In the genomic region with DNA sequence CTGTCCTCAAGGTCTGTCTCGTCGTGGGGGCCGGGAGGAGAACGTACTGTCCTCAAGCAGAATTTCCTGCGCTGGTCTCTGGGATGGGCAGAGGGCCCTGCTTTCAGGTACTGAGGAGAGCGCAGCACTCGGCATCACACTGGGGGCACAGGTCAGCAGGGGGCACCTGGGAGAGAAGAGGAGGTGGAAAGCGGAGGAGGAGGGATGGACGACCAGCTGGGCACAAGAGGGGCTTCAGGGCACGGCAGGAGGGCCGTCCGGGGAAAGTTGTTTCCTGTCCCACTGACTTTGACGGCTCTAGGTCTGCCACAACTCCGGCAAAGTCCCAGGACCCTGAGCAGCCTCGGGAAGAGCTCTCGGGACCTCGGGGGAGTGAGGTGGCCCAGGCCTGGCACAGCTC, we compare ENCODE assay signal across 22 cellular contexts.
"Had no signal": no experiment of that assay in that cellular context is flagged by ENCODE, and none has a peak within 500 bp of the region (broad histone marks: within the 10 kb centered on the region; RNA-seq: fewer than 3 reads in every experiment).

No MANE protein-coding gene starts in this region.

- H3K9me3 ChIP-seq: MG63, SK-N-SH had no signal

- H3K9ac ChIP-seq: SK-N-SH had no signal

- ATAC-seq: HepG2 had no signal

- H3K27me3 ChIP-seq: MG63 had no signal

- H3K4me3 ChIP-seq: MG63 had no signal

- H3K4me2 ChIP-seq: SK-N-SH had no signal

- H3K36me3 ChIP-seq: MG63 had no signal

- DNase-seq: IMR-90, Karpas-422, KG1, MG63, NCI-H1092, NCI-H1105 treated with DMSO at 0.1 percent for 48 hours, NCI-H1417 treated with DMSO at 0.1 percent for 48 hours, NCI-H146, NCI-H1694 treated with DMSO at 0.1 percent for 48 hours, NCI-H1930, NCI-H2081, NCI-H2171, NCI-H226, NCI-H446, NCI-H510A, NCI-H524 treated with DMSO at 0.1 percent for 48 hours, NCI-H69, NCI-H774, RPMI8226, SHP77, SK-N-SH had no signal
